Comparison of ENCODE assay signal across 22 cellular contexts in genomic region chr11:32288276-32288675, GRCh38.
DNase-seq lines count a peak whose midpoint lies in the region; ATAC-seq, FAIRE-seq and TF ChIP-seq lines count a peak whose summit lies in the region.
"Had no signal": no experiment of that assay in that cellular context is flagged by ENCODE, and none has a peak within 500 bp of the region (broad histone marks: within the 10 kb centered on the region; RNA-seq: fewer than 3 reads in every experiment).

No MANE protein-coding gene starts in this region.

- H3K27ac ChIP-seq in OCI-LY7 (ENCODE audit: low read depth, low read length, poor library complexity, severe bottlenecking), result no peak overlapping the region
- H3K27ac ChIP-seq in endodermal cell (ENCODE audit: low read depth, low read length), result no peak overlapping the region
- peak overlapping the region; percentile 73 for H3K27ac ChIP-seq in suprapubic skin
- H3K27ac ChIP-seq: BLaER1, left ventricle myocardium inferior, thyroid gland had no signal

- DNase-seq in OCI-LY7 (ENCODE audit: low spot score), result no peak
- DNase-seq in endodermal cell, result peak; percentile 61
- no peak for DNase-seq in suprapubic skin (ENCODE audit: low spot score in 2 of 2)
- no peak for DNase-seq in D721Med (ENCODE audit: insufficient read length, low spot score)
- DNase-seq in mucosa of descending colon, result no peak
- DNase-seq: activated CD4-positive, alpha-beta T cell treated with anti-CD3 and anti-CD28 coated beads for 36 hours; activated naive CD4-positive, alpha-beta T cell treated with anti-CD3 and anti-CD28 coated beads for 36 hours; activated T-cell treated with anti-CD3 and anti-CD28 coated beads, Interleukin-2, amount 50 U/mL, for 48 hours; amygdala; left ventricle myocardium inferior; NCI-H2081 treated with DMSO at 0.1 percent for 48 hours; posterior cingulate gyrus; SIG-M5; stimulated activated naive CD4-positive, alpha-beta T cell treated with Interleukin-2 at 50 U/mL for 16 hours; T-helper 1 cell; thyroid gland had no signal

- CTCF ChIA-PET in OCI-LY7 (lab: Charles Lee; ENCODE audit: unreplicated experiment), result no interaction called here

- peaks cover 9% of the 10 kb centered on the region for H3K27me3 Mint-ChIP-seq in endodermal cell (ENCODE audit: insufficient read depth)

- no peak for TF ChIP-seq EP300 in suprapubic skin (IDR thresholded peaks at IDR 0.05)

- TF ChIP-seq POLR2A in suprapubic skin (IDR thresholded peaks at IDR 0.05), result no peak

- H3K36me3 Mint-ChIP-seq in endodermal cell (ENCODE audit: low read depth), result no peaks in the 10 kb centered on the region

- H3K4me1 ChIP-seq in OCI-LY7 (ENCODE audit: insufficient read depth, low read length, poor library complexity, severe bottlenecking), result no peaks in the 10 kb centered on the region
- H3K4me1 ChIP-seq in endodermal cell (ENCODE audit: control insufficient read depth, insufficient read depth, low read length), result no peaks in the 10 kb centered on the region
- peaks cover 21% of the 10 kb centered on the region for H3K4me1 ChIP-seq in suprapubic skin
- no peaks in the 10 kb centered on the region for H3K4me1 ChIP-seq in mucosa of descending colon (ENCODE audit: low read depth)
- H3K4me1 ChIP-seq: BLaER1, left ventricle myocardium inferior, thyroid gland had no signal

- no TSS peak for BruUV-seq in OCI-LY7 (replicated peaks; lab: Mats Ljungman, UMichigan)

- H3K36me3 ChIP-seq in OCI-LY7 (ENCODE audit: insufficient read depth, low read length) (no peaks in the 10 kb centered on the region), endodermal cell (ENCODE audit: control insufficient read depth, insufficient read depth, low read length) (no peaks in the 10 kb centered on the region), suprapubic skin (no peaks in the 10 kb centered on the region), mucosa of descending colon (ENCODE audit: low read depth) (no peaks in the 10 kb centered on the region)
- H3K36me3 ChIP-seq: BLaER1, left ventricle myocardium inferior, thyroid gland had no signal

- H3K4me1 Mint-ChIP-seq in endodermal cell, result no peaks in the 10 kb centered on the region
- H3K4me1 Mint-ChIP-seq: activated CD4-positive, alpha-beta T cell treated with anti-CD3 and anti-CD28 coated beads for 36 hours; mesothelial cell of epicardium; nephron had no signal

- POLR2A ChIA-PET in OCI-LY7 (lab: Charles Lee), result interaction anchor here (1.0 kb wide), 1 partner anchor 88 kb away, joined by 3 read pairs; no protein-coding TSS in a partner anchor

- no peaks in the 10 kb centered on the region for H4K20me1 ChIP-seq in OCI-LY7 (ENCODE audit: insufficient read depth, low read length)
- H4K20me1 ChIP-seq: BLaER1 had no signal

- 40 to 62% methylated on average over 1 of the region's 1 CpG for WGBS in endodermal cell (ENCODE audit: insufficient coverage in 1 of 2, insufficient read length in 1 of 2), 2 experiments
- 33% methylated on average over 1 of the region's 1 CpG for WGBS in suprapubic skin

- TF ChIP-seq CTCF in GM12873 (IDR thresholded peaks at IDR 0.05; ENCODE audit: insufficient read depth, low read depth, low read length, missing control alignments) (peak; percentile 7), OCI-LY7 (conservative IDR thresholded peaks at IDR 0.05; ENCODE audit: low read length) (peak; percentile 28; the same call in 1 of the 2 replicates), endodermal cell (conservative IDR thresholded peaks at IDR 0.05) (peak; percentile 70), suprapubic skin (IDR thresholded peaks at IDR 0.05) (no peak), D721Med (IDR thresholded peaks at IDR 0.05; ENCODE audit: insufficient read depth, missing control alignments) (no peak), mucosa of descending colon (IDR thresholded peaks at IDR 0.05) (no peak)

- ATAC-seq in GM19351 (IDR thresholded peaks at IDR 0.05; ENCODE audit: unreplicated experiment), result no peak
- no peak for ATAC-seq in mucosa of descending colon
- ATAC-seq: activated CD4-positive, alpha-beta T cell treated with anti-CD3 and anti-CD28 coated beads for 36 hours had no signal

- no peak overlapping the region for H3K4me3 ChIP-seq in OCI-LY7 (ENCODE audit: low read depth, low read length, poor library complexity, severe bottlenecking)
- no peak overlapping the region for H3K4me3 ChIP-seq in endodermal cell (ENCODE audit: low read length)
- no peak overlapping the region for H3K4me3 ChIP-seq in suprapubic skin
- no peak overlapping the region for H3K4me3 ChIP-seq in mucosa of descending colon
- H3K4me3 ChIP-seq: BLaER1, left ventricle myocardium inferior, thyroid gland had no signal

- no peaks in the 10 kb centered on the region for H3K79me2 ChIP-seq in OCI-LY7 (ENCODE audit: insufficient read depth, low read depth, low read length)

- no peak for FAIRE-seq in D721Med (lab: Jason Lieb, UNC)
- FAIRE-seq: endothelial cell of umbilical vein had no signal

- peaks cover 10% of the 10 kb centered on the region for H3K9me3 Mint-ChIP-seq in endodermal cell

- no peak overlapping the region for H3K9ac ChIP-seq in endodermal cell (ENCODE audit: extremely low read depth, low read length, poor library complexity, severe bottlenecking)
- H3K9ac ChIP-seq: BLaER1 had no signal

- H3K9me3 ChIP-seq in OCI-LY7 (ENCODE audit: low read length), result no peaks in the 10 kb centered on the region
- H3K9me3 ChIP-seq in endodermal cell (ENCODE audit: control insufficient read depth, low read length), result peaks cover 2% of the 10 kb centered on the region
- peaks cover 4% of the 10 kb centered on the region for H3K9me3 ChIP-seq in suprapubic skin
- H3K9me3 ChIP-seq in mucosa of descending colon, result no peaks in the 10 kb centered on the region
- H3K9me3 ChIP-seq: thyroid gland had no signal

- no peak overlapping the region for H2AFZ ChIP-seq in OCI-LY7 (ENCODE audit: low read length)

- H3K27ac Mint-ChIP-seq in endodermal cell, result no peak overlapping the region
- H3K27ac Mint-ChIP-seq: activated CD4-positive, alpha-beta T cell treated with anti-CD3 and anti-CD28 coated beads for 36 hours; activated naive CD4-positive, alpha-beta T cell treated with anti-CD3 and anti-CD28 coated beads for 36 hours; mesothelial cell of epicardium; nephron had no signal

- H3K27me3 ChIP-seq in endodermal cell (ENCODE audit: control insufficient read depth, insufficient read depth, low read length, poor library complexity, severe bottlenecking) (no peaks in the 10 kb centered on the region), suprapubic skin (no peaks in the 10 kb centered on the region)
- H3K27me3 ChIP-seq: BLaER1, thyroid gland had no signal

- H3K4me3 Mint-ChIP-seq in endodermal cell, result no peak overlapping the region
- H3K4me3 Mint-ChIP-seq: activated CD4-positive, alpha-beta T cell treated with anti-CD3 and anti-CD28 coated beads for 36 hours; activated naive CD4-positive, alpha-beta T cell treated with anti-CD3 and anti-CD28 coated beads for 36 hours; mesothelial cell of epicardium; nephron had no signal

- intact Hi-C loops in OCI-LY7 (cut with micrococcal nuclease; ENCODE audit: unreplicated experiment) (no loop called here), mucosa of descending colon (cut with DNase I, micrococcal nuclease) (no loop called here)

- H3K4me2 ChIP-seq in OCI-LY7 (ENCODE audit: low read length), result no peak overlapping the region
- H3K4me2 ChIP-seq: BLaER1 had no signal

- no peaks in the 10 kb centered on the region for H3K9me2 ChIP-seq in OCI-LY7 (ENCODE audit: insufficient read depth, low read length)

Comparison
In these comparisons a context has a peak if more than half of its experiments do, and no peak if none do; other contexts are left out.
1. CTCF ChIP-seq: peak in GM12873 (single experiment), OCI-LY7 (single experiment) and endodermal cell (single experiment); none in suprapubic skin (0 of 2), D721Med (single experiment) and mucosa of descending colon (single experiment).